Comparison of ENCODE assay signal across 8 cellular contexts in the genomic region with DNA sequence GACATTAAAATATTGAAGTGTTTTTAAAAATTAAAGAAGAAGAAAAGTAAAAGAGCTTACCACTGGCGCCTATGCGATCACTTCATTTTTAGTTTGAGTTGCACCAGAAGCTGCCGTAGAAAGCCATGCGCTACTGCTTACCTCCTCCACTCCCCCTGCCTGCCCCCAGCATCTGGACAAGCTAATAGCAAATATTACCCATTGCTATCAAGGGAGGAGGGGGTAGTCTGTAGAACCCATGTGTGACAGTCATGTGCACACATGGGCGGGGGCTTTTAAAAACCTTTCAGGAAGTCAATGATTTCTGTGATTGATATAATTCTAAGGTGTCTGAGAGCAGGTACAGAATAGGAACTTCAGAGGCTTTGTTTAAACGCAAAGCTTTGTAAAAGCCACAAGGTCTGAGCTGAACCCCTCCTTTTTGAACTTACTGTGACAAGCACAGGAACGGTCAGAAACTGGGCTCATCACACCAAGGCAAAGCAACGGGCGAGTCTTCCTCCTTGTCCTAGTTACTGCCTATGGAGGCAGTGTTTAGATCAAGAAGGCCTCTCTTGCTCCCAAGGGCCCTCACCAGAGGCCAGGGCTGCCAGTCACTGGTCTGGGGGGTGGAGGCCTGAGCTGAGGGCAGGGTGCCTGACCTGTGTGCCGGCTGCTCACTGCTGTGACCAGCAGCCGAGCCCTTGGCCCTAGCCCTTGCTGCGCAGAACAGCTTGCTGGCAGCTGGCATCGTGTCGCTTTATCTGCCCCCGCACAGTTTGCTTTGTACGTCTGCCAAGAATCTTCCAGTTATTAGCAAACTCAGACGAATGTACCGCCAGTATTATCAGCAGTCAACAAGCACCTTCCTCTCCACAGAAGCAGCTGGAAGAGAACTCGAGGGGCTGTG. TPM values are rescaled to one million over a fixed set of nuclear protein-coding genes. Genes with fewer than 3 reads are reported as not detected.
DNase-seq lines count a peak whose midpoint lies in the region; ATAC-seq and TF ChIP-seq lines count a peak whose summit lies in the region.

No MANE protein-coding gene starts in this region.

- H3K4me3 Mint-ChIP-seq in effector memory CD8-positive, alpha-beta T cell = no peak overlapping the region
- H3K4me3 Mint-ChIP-seq in natural killer cell = no peak overlapping the region
- no peak overlapping the region for H3K4me3 Mint-ChIP-seq in activated CD8-positive, alpha-beta T cell treated with anti-CD3 and anti-CD28 coated beads for 36 hours

- no peak overlapping the region for H3K4me2 ChIP-seq in BLaER1

- 0 out of 2 replicates have a peak, but pooled peaks cover 5% of the 10 kb centered on the region for H3K4me1 ChIP-seq in BLaER1

- peak overlapping the region; percentile 46 to 55 for H3K27ac Mint-ChIP-seq in effector memory CD8-positive, alpha-beta T cell
- H3K27ac Mint-ChIP-seq in natural killer cell = peak overlapping the region; percentile 60 to 65
- no peak overlapping the region for H3K27ac Mint-ChIP-seq in activated CD8-positive, alpha-beta T cell treated with anti-CD3 and anti-CD28 coated beads for 36 hours

- in situ Hi-C loops in GM13976 (cut with MboI; ENCODE audit: low sequenced_read_pairs, unreplicated experiment) = no loop called here

- TF ChIP-seq CTCF in natural killer cell (IDR thresholded peaks at IDR 0.05) (no peak), GM13976 (IDR thresholded peaks at IDR 0.05; ENCODE audit: borderline replicate concordance, control extremely low read depth, extremely low read depth, insufficient read depth, missing control alignments) (no peak)
- TF ChIP-seq CTCF in activated CD8-positive, alpha-beta T cell treated with anti-CD3 and anti-CD28 coated beads for 36 hours (IDR thresholded peaks at IDR 0.05) = no peak

- no peak overlapping the region for H3K27ac ChIP-seq in BLaER1

- peaks cover 83% of the 10 kb centered on the region for H4K20me1 ChIP-seq in BLaER1

- H3K9me3 Mint-ChIP-seq in effector memory CD8-positive, alpha-beta T cell = no peaks in the 10 kb centered on the region
- H3K9me3 Mint-ChIP-seq in natural killer cell = no peaks in the 10 kb centered on the region
- H3K9me3 Mint-ChIP-seq in activated CD8-positive, alpha-beta T cell treated with anti-CD3 and anti-CD28 coated beads for 36 hours = no peaks in the 10 kb centered on the region

- POLR2A ChIA-PET in activated CD8-positive, alpha-beta T cell treated with anti-CD3 and anti-CD28 coated beads for 36 hours (lab: Charles Lee) = interaction anchor here (1.3 to 1.6 kb wide), 2 partner anchors 10 to 42 kb away, joined by 3 to 6 read pairs; no protein-coding TSS in a partner anchor

- peaks cover 73% of the 10 kb centered on the region for H3K36me3 Mint-ChIP-seq in effector memory CD8-positive, alpha-beta T cell (ENCODE audit: insufficient read depth)
- peaks cover 26% of the 10 kb centered on the region for H3K36me3 Mint-ChIP-seq in natural killer cell
- H3K36me3 Mint-ChIP-seq in activated CD8-positive, alpha-beta T cell treated with anti-CD3 and anti-CD28 coated beads for 36 hours (ENCODE audit: low read depth) = peaks cover 43% of the 10 kb centered on the region

- intact Hi-C loops in natural killer cell (cut with micrococcal nuclease) = no loop called here
- intact Hi-C loops in activated CD8-positive, alpha-beta T cell treated with anti-CD3 and anti-CD28 coated beads for 36 hours (cut with micrococcal nuclease) = loop anchor here (5.0 kb wide), 1 partner anchor 44 kb away; no protein-coding TSS in a partner anchor

- H3K9me3 ChIP-seq in BLaER1 = no peaks in the 10 kb centered on the region

- H3K4me1 Mint-ChIP-seq in effector memory CD8-positive, alpha-beta T cell (ENCODE audit: low read depth in 2 of 2) = no peaks in the 10 kb centered on the region
- H3K4me1 Mint-ChIP-seq in natural killer cell = peaks cover 0 to 20% of the 10 kb centered on the region in 2 donors
- peaks cover 6% of the 10 kb centered on the region for H3K4me1 Mint-ChIP-seq in activated CD8-positive, alpha-beta T cell treated with anti-CD3 and anti-CD28 coated beads for 36 hours (ENCODE audit: low read depth)

- H3K27me3 Mint-ChIP-seq in effector memory CD8-positive, alpha-beta T cell = no peaks in the 10 kb centered on the region
- no peaks in the 10 kb centered on the region for H3K27me3 Mint-ChIP-seq in natural killer cell (ENCODE audit: low read depth in 2 of 2)
- no peaks in the 10 kb centered on the region for H3K27me3 Mint-ChIP-seq in activated CD8-positive, alpha-beta T cell treated with anti-CD3 and anti-CD28 coated beads for 36 hours

- ATAC-seq in effector memory CD8-positive, alpha-beta T cell (replicated peaks) = no peak
- ATAC-seq in natural killer cell = no peak
- no peak for ATAC-seq in activated CD8-positive, alpha-beta T cell treated with anti-CD3 and anti-CD28 coated beads for 36 hours

- DNase-seq in NCI-H2171 (lab: John Stamatoyannopoulos, UW) (peak; percentile 60), natural killer cell (no peak), hippocampal formation (lab: John Stamatoyannopoulos, UW) (no peak), GM13976 (ENCODE audit: low spot score) (no peak)
- no peak for DNase-seq in effector memory CD8-positive, alpha-beta T cell
- DNase-seq in activated CD8-positive, alpha-beta T cell treated with anti-CD3 and anti-CD28 coated beads for 36 hours = no peak
- DNase-seq in activated CD8-positive, alpha-beta memory T cell treated with anti-CD3 and anti-CD28 coated beads for 24 hours = no peak

- H3K36me3 ChIP-seq in BLaER1 = peaks cover 100% of the 10 kb centered on the region

- CTCF ChIA-PET in activated CD8-positive, alpha-beta T cell treated with anti-CD3 and anti-CD28 coated beads for 36 hours (lab: Charles Lee) = interaction anchor here (1.2 to 4.2 kb wide), 3 partner anchors 9 to 314 kb away, joined by 3 to 18 read pairs (median 3); no protein-coding TSS in a partner anchor

- H3K27me3 ChIP-seq in BLaER1 = no peaks in the 10 kb centered on the region

- 0 out of 2 replicates have a peak overlapping the region, but pooled peaks have one; percentile 17 for H3K9ac ChIP-seq in BLaER1

- H3K4me3 ChIP-seq in BLaER1 = no peak overlapping the region

RNA-seq across cellular contexts. Expression of a gene that starts 15.0 kb away (rescaled TPM):
- total RNA-seq in natural killer cell = 1 to 10 TPM in 1 of 3 donors, under 1 TPM in 2; 0.73 to 2.6 (median 0.89) TPM
- 10 to 100 TPM; 59.9 to 62.9 TPM for total RNA-seq in activated CD8-positive, alpha-beta T cell treated with anti-CD3 and anti-CD28 coated beads for 36 hours

Comparison
In these comparisons a context has a peak if more than half of its experiments do, and no peak if none do; other contexts are left out.
1. RNA of a gene that starts 15.0 kb away (total RNA-seq): 59.9 to 62.9 TPM in activated CD8-positive, alpha-beta T cell treated with anti-CD3 and anti-CD28 coated beads for 36 hours; 0.73 to 2.6 TPM in natural killer cell; every median in the first group is over 10 times any median in the second.